9 cellular contexts compared by ENCODE assay signal in the genomic region with DNA sequence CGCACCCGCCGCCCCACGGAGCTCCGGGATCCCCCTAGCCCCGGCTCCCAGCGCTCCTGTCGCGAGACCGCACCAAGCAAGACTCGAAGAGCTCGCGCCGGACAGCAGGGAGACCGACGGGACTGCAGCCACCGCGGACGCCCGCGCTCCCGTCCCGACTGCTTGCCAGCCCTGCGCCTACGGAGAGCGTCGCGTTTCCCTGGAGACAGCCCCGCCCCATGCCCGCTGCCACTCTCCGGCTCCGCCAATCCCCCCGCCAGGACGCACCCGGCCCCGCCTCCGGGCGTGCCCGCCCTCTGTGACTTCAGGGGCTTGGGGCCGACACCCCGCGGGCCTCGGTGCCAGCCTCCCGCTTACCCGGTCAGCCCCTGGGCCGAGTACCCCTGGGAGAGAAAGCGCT. TPM values are rescaled to one million over a fixed set of nuclear protein-coding genes. Genes with fewer than 3 reads are reported as not detected.
DNase-seq lines count a peak whose midpoint lies in the region; ATAC-seq, FAIRE-seq and TF ChIP-seq lines count a peak whose summit lies in the region.
"Had no signal": no experiment of that assay in that cellular context is flagged by ENCODE, and none has a peak within 500 bp of the region (broad histone marks: within the 10 kb centered on the region; RNA-seq: fewer than 3 reads in every experiment).

Gene ANKMY1 (minus strand): TSS at position 181 of the 400 bp plus-strand sequence. CDS start 653 bp downstream, outside the sequence.

- H3K9me3 Mint-ChIP-seq in T-helper 2 cell treated with Interferon-gamma antibody and Interleukin-4, amounts not matched to agents 5 μg/mL and 100 μg/mL, for 36 hours = no peaks in the 10 kb centered on the region

- H3K27me3 Mint-ChIP-seq in T-helper 2 cell treated with Interferon-gamma antibody and Interleukin-4, amounts not matched to agents 5 μg/mL and 100 μg/mL, for 36 hours (ENCODE audit: low read depth) = no peaks in the 10 kb centered on the region

- H3K36me3 Mint-ChIP-seq in T-helper 2 cell treated with Interferon-gamma antibody and Interleukin-4, amounts not matched to agents 5 μg/mL and 100 μg/mL, for 36 hours (ENCODE audit: low read depth) = peaks cover 50% of the 10 kb centered on the region

- no peak within 1 kb of the TSS for H3K9ac ChIP-seq in iPS-15b (ENCODE audit: low read depth, low read length)

- H3K4me3 ChIP-seq in brain microvascular endothelial cell (ENCODE audit: low read depth, low read length) (peak within 1 kb of the TSS; percentile 56), iPS-15b (ENCODE audit: low read depth, low read length) (peak within 1 kb of the TSS; percentile 37), gastrocnemius medialis (peak within 1 kb of the TSS; percentile 43 to 63 (median 50))

- no peak for TF ChIP-seq CTCF in brain microvascular endothelial cell (IDR thresholded peaks at IDR 0.05; ENCODE audit: low read depth, low read length, missing control alignments)
- no peak for TF ChIP-seq CTCF in gastrocnemius medialis (IDR thresholded peaks at IDR 0.05 in 4 of 5, conservative IDR thresholded peaks at IDR 0.05 in 1 of 5)

- H3K9me3 ChIP-seq in iPS-15b (ENCODE audit: control insufficient read depth, insufficient read depth, low read length) (no peaks in the 10 kb centered on the region), gastrocnemius medialis (no peaks in the 10 kb centered on the region)

- DNase-seq in GM12891 (ENCODE audit: insufficient read length, low spot score) = peak; percentile 66
- DNase-seq in T-helper 2 cell treated with Interferon-gamma antibody and Interleukin-4, amounts not matched to agents 5 μg/mL and 100 μg/mL, for 36 hours (ENCODE audit: low spot score) = peak; percentile 70
- DNase-seq in brain microvascular endothelial cell = peak; percentile 47
- DNase-seq in gastrocnemius medialis = peak in 1 of 2 donors; percentile 34
- DNase-seq in putamen (ENCODE audit: low spot score) = no peak
- no peak for DNase-seq in OCI-M1 (lab: John Stamatoyannopoulos, UW)

- intact Hi-C loops in gastrocnemius medialis (cut with DNase I; ENCODE audit: low total_unique reads) = no loop called here

- peaks cover 3% of the 10 kb centered on the region for H3K36me3 ChIP-seq in brain microvascular endothelial cell (replicated peaks)
- no peaks in the 10 kb centered on the region for H3K36me3 ChIP-seq in iPS-15b (ENCODE audit: control insufficient read depth, insufficient read depth, low read length)
- H3K36me3 ChIP-seq in gastrocnemius medialis = no peaks in the 10 kb centered on the region

- FAIRE-seq in GM12891 (lab: Jason Lieb, UNC) = no peak
- FAIRE-seq: TTC549 had no signal

- no peaks in the 10 kb centered on the region for H3K4me1 ChIP-seq in iPS-15b (ENCODE audit: control insufficient read depth, insufficient read depth, low read length)
- peaks cover 30 to 40% of the 10 kb centered on the region in 2 donors for H3K4me1 ChIP-seq in gastrocnemius medialis

- no peak for TF ChIP-seq POLR2A in GM12891 (IDR thresholded peaks at IDR 0.05; ENCODE audit: low read depth, low read length)
- no peak for TF ChIP-seq POLR2A in gastrocnemius medialis (IDR thresholded peaks at IDR 0.05)

- H3K27ac ChIP-seq in brain microvascular endothelial cell = no peak within 1 kb of the TSS
- no peak within 1 kb of the TSS for H3K27ac ChIP-seq in gastrocnemius medialis

- ATAC-seq in gastrocnemius medialis = no peak
- no peak for ATAC-seq in HG03460 (IDR thresholded peaks at IDR 0.05; ENCODE audit: unreplicated experiment)

- peaks cover 41% of the 10 kb centered on the region for H3K4me1 Mint-ChIP-seq in T-helper 2 cell treated with Interferon-gamma antibody and Interleukin-4, amounts not matched to agents 5 μg/mL and 100 μg/mL, for 36 hours (ENCODE audit: low read depth)

- peak within 1 kb of the TSS; percentile 87 for H3K4me3 Mint-ChIP-seq in T-helper 2 cell treated with Interferon-gamma antibody and Interleukin-4, amounts not matched to agents 5 μg/mL and 100 μg/mL, for 36 hours

- in situ Hi-C loops in brain microvascular endothelial cell (cut with HindIII; ENCODE audit: low pct_ligation_motif_present, low sequenced_read_pairs) (no loop called here), gastrocnemius medialis (cut with MboI; ENCODE audit: low sequenced_read_pairs in 4 of 4) (no loop called here)

- H3K27ac Mint-ChIP-seq in T-helper 2 cell treated with Interferon-gamma antibody and Interleukin-4, amounts not matched to agents 5 μg/mL and 100 μg/mL, for 36 hours = peak within 1 kb of the TSS; percentile 57

- no peaks in the 10 kb centered on the region for H3K27me3 ChIP-seq in brain microvascular endothelial cell (replicated peaks)
- peaks cover 26% of the 10 kb centered on the region for H3K27me3 ChIP-seq in iPS-15b (ENCODE audit: control insufficient read depth, insufficient read depth, low read length)
- no peaks in the 10 kb centered on the region for H3K27me3 ChIP-seq in gastrocnemius medialis

TF ChIP-seq in GM12891, 5 proteins besides CTCF, POLR2A, EP300 and RAD21:
- TF ChIP-seq SPI1 (IDR thresholded peaks at IDR 0.05; ENCODE audit: low read depth, low read length) = no peak
- no peak for TF ChIP-seq POU2F2 (IDR thresholded peaks at IDR 0.05; ENCODE audit: low read depth, low read length)
- no peak for TF ChIP-seq TAF1 (IDR thresholded peaks at IDR 0.05; ENCODE audit: low read depth, low read length)
- no peak for TF ChIP-seq POLR2AphosphoS5 (IDR thresholded peaks at IDR 0.05; ENCODE audit: low read depth, low read length)
- TF ChIP-seq PAX5 (IDR thresholded peaks at IDR 0.05; ENCODE audit: insufficient read depth, low read length, severe bottlenecking) = no peak

RNA-seq across cellular contexts. Expression of gene ANKMY1, which starts in this region (rescaled TPM):
- 8.3 TPM for polyA plus RNA-seq in GM12891 (2012; ENCODE audit: low read depth, missing spikeins)
- 1 to 10 TPM; 3.3 to 9.0 (median 5.6) TPM for total RNA-seq in gastrocnemius medialis

Comparison
In these comparisons a context has a peak if more than half of its experiments do, and no peak if none do; other contexts are left out.
1. DNase-seq: peak in GM12891 (single experiment), T-helper 2 cell treated with Interferon-gamma antibody and Interleukin-4, amounts not matched to agents 5 μg/mL and 100 μg/mL, for 36 hours (single experiment) and brain microvascular endothelial cell (single experiment); none in putamen (single experiment) and OCI-M1 (single experiment).
2. Peak in every context shown above with its lines, with median percentiles within 50 percentile points of each other: H3K4me3 ChIP-seq.